17 cellular contexts compared by ENCODE assay signal in genomic region chr21:25361097-25361496, GRCh38.
DNase-seq lines count a peak whose midpoint lies in the region; ATAC-seq, FAIRE-seq and TF ChIP-seq lines count a peak whose summit lies in the region.
"Had no signal": no experiment of that assay in that cellular context is flagged by ENCODE, and none has a peak within 500 bp of the region (broad histone marks: within the 10 kb centered on the region; RNA-seq: fewer than 3 reads in every experiment).

No MANE protein-coding gene starts in this region.

- H3K9ac ChIP-seq in PC-3 (ENCODE audit: low read length), result no peak overlapping the region
- H3K9ac ChIP-seq in H1 (replicated peaks in 1 of 4; ENCODE audit: extremely low read depth in 1 of 4, low read depth in 3 of 4, low read length in 3 of 4), result no peak overlapping the region
- H3K9ac ChIP-seq: BLaER1 had no signal

- H4K20me1 ChIP-seq in PC-3 (ENCODE audit: low read length) (no peaks in the 10 kb centered on the region), H1 (replicated peaks in 1 of 2; ENCODE audit: control insufficient read depth in 1 of 2, insufficient read depth in 2 of 2, low read length in 2 of 2) (no peaks in the 10 kb centered on the region)
- H4K20me1 ChIP-seq: BLaER1 had no signal

- H2BK5ac ChIP-seq in H1 (ENCODE audit: low read depth, low read length), result no peak overlapping the region

- H3K56ac ChIP-seq in H1 (replicated peaks; ENCODE audit: insufficient read length, low read depth, low read length), result no peak overlapping the region

- intact Hi-C loops in PC-3 (cut with micrococcal nuclease), result loop anchor here (1.0 kb wide), 3 partner anchors 9 to 246 kb away; partner anchors contain the start of gene MRPL39

- peaks cover 31% of the 10 kb centered on the region for H3K4me1 Mint-ChIP-seq in activated naive CD8-positive, alpha-beta T cell treated with anti-CD3 and anti-CD28 coated beads, Interleukin-2, amount 50 U/mL, for 24 hours
- H3K4me1 Mint-ChIP-seq: CD14-positive monocyte had no signal

- H2AFZ ChIP-seq in PC-3 (ENCODE audit: low read length), result no peak overlapping the region
- H2AFZ ChIP-seq in H1 (ENCODE audit: low read length), result no peak overlapping the region

- FAIRE-seq in H1 (lab: Jason Lieb, UNC) (no peak), GM12891 (lab: Jason Lieb, UNC) (no peak)
- FAIRE-seq: G401.6, HTR-8/SVneo had no signal

- CTCF ChIA-PET in PC-3 (lab: Charles Lee) (interaction anchor here (0.5 to 2.6 kb wide), 8 partner anchors 9 to 1552 kb away, joined by 3 to 33 read pairs (median 6); no protein-coding TSS in a partner anchor), H1 (lab: Charles Lee; ENCODE audit: partially characterized antibody) (interaction anchor here (0.6 to 3.3 kb wide), 13 partner anchors 9 to 1456 kb away, joined by 3 to 32 read pairs (median 4); no protein-coding TSS in a partner anchor)

- H3K36me3 ChIP-seq in PC-3 (ENCODE audit: low read depth, low read length) (no peaks in the 10 kb centered on the region), H1 (ENCODE audit: control insufficient read depth in 2 of 4, insufficient read depth in 4 of 4, low read length in 3 of 4) (no peaks in the 10 kb centered on the region)
- H3K36me3 ChIP-seq: BLaER1 had no signal

- peak; percentile 26 for DNase-seq in NCI-H748 (lab: John Stamatoyannopoulos, UW; ENCODE audit: unreplicated experiment)
- no peak for DNase-seq in NCI-H748 treated with DMSO at 0.1 percent for 48 hours (lab: John Stamatoyannopoulos, UW)
- DNase-seq in NCI-H146 (lab: John Stamatoyannopoulos, UW), result peak; percentile 58
- peak; percentile 69 for DNase-seq in PC-3
- no peak for DNase-seq in H1 (ENCODE audit: low read depth in 1 of 2, low spot score in 2 of 2)
- DNase-seq in NCI-H187 (lab: John Stamatoyannopoulos, UW), result no peak
- no peak for DNase-seq in activated naive CD8-positive, alpha-beta T cell treated with anti-CD3 and anti-CD28 coated beads, Interleukin-2, amount 50 U/mL, for 24 hours
- no peak for DNase-seq in GM12891 (ENCODE audit: insufficient read length, low spot score)
- DNase-seq: 8988T; CD4-positive, alpha-beta memory T cell; GOT3; H9; IMR-90 had no signal

- no peaks in the 10 kb centered on the region for H3F3A ChIP-seq in PC-3 (ENCODE audit: low read length, unreplicated experiment)

- H3K23me2 ChIP-seq in H1 (ENCODE audit: low read depth, low read length), result no peaks in the 10 kb centered on the region

- no peak overlapping the region for H4K8ac ChIP-seq in H1 (ENCODE audit: extremely low read depth, insufficient read depth, low read length)

- H3K4me2 ChIP-seq in PC-3 (ENCODE audit: low read length) (no peak overlapping the region), H1 (ENCODE audit: insufficient read depth in 1 of 2, low read depth in 2 of 2, low read length in 2 of 2) (no peak overlapping the region)
- H3K4me2 ChIP-seq: BLaER1 had no signal

- H3K27me3 ChIP-seq in PC-3 (ENCODE audit: low read length), result no peaks in the 10 kb centered on the region
- no peaks in the 10 kb centered on the region for H3K27me3 ChIP-seq in H1 (replicated peaks in 1 of 4; ENCODE audit: control insufficient read depth in 3 of 4, extremely low read depth in 1 of 4, insufficient read depth in 3 of 4, low read length in 3 of 4)
- H3K27me3 ChIP-seq: BLaER1 had no signal

- no peaks in the 10 kb centered on the region for H3K9me3 ChIP-seq in PC-3 (ENCODE audit: low read length)
- no peaks in the 10 kb centered on the region for H3K9me3 ChIP-seq in H1 (ENCODE audit: insufficient read depth in 2 of 2, low read depth in 1 of 2, low read length in 1 of 2)
- H3K9me3 ChIP-seq: BLaER1 had no signal

- peaks cover 5% of the 10 kb centered on the region for H3K36me3 Mint-ChIP-seq in activated naive CD8-positive, alpha-beta T cell treated with anti-CD3 and anti-CD28 coated beads, Interleukin-2, amount 50 U/mL, for 24 hours (ENCODE audit: low read depth)
- H3K36me3 Mint-ChIP-seq: CD14-positive monocyte; CD4-positive, alpha-beta memory T cell had no signal

- H3K79me2 ChIP-seq in PC-3 (ENCODE audit: low read length) (no peaks in the 10 kb centered on the region), H1 (ENCODE audit: control insufficient read depth in 1 of 2, insufficient read depth in 2 of 2, low read length in 2 of 2) (no peaks in the 10 kb centered on the region)

- TF ChIP-seq CTCF in PC-3 (conservative IDR thresholded peaks at IDR 0.05; ENCODE audit: low read depth, low read length) (no peak; the same call in 1 of the 2 replicates), H1 (IDR thresholded peaks at IDR 0.05; ENCODE audit: control extremely low read depth in 1 of 3, insufficient read depth in 1 of 3, low read depth in 1 of 3, low read length in 3 of 3) (peak in 2 of 3 experiments; percentile 11 to 14; a peak in 1 of 4 replicates)

- H4K5ac ChIP-seq in H1 (ENCODE audit: insufficient read length, low read depth, low read length), result no peak overlapping the region

- TF ChIP-seq RAD21 in H1 (IDR thresholded peaks at IDR 0.05 in 1 of 2, conservative IDR thresholded peaks at IDR 0.05 in 1 of 2; ENCODE audit: low read depth in 2 of 2, low read length in 2 of 2), result peak; percentile 24 to 34; a peak in 2 of 4 replicates

- no peak overlapping the region for H2AK5ac ChIP-seq in H1 (ENCODE audit: low read depth, low read length)

- H3K9me3 Mint-ChIP-seq in activated naive CD8-positive, alpha-beta T cell treated with anti-CD3 and anti-CD28 coated beads, Interleukin-2, amount 50 U/mL, for 24 hours, result peaks cover 4% of the 10 kb centered on the region
- H3K9me3 Mint-ChIP-seq: CD4-positive, alpha-beta memory T cell; H9 had no signal

- 75% methylated on average over 1 of the region's 1 CpG; no CpG with 5 or more reads in 1 of the 2 experiments for WGBS in H1 (ENCODE audit: extremely low coverage in 1 of 2, insufficient coverage in 1 of 2, insufficient read length in 1 of 2, insufficient replicate concordance in 2 of 2, low coverage in 1 of 2, low lambda C conversion rate in 2 of 2, missing lambda C conversion rate in 1 of 2), 2 experiments

- no peak overlapping the region for H3K23ac ChIP-seq in H1 (ENCODE audit: insufficient read length)

- H3K27ac Mint-ChIP-seq in activated naive CD8-positive, alpha-beta T cell treated with anti-CD3 and anti-CD28 coated beads, Interleukin-2, amount 50 U/mL, for 24 hours, result no peak overlapping the region
- H3K27ac Mint-ChIP-seq: CD14-positive monocyte; CD4-positive, alpha-beta memory T cell; H9 had no signal

- H4K91ac ChIP-seq in H1 (replicated peaks; ENCODE audit: insufficient read length, low read length), result no peak overlapping the region

- no peak overlapping the region for H2BK120ac ChIP-seq in H1 (replicated peaks; ENCODE audit: low read depth, low read length)

- peak; percentile 75 for ATAC-seq in PC-3
- ATAC-seq in activated naive CD8-positive, alpha-beta T cell treated with anti-CD3 and anti-CD28 coated beads, Interleukin-2, amount 50 U/mL, for 24 hours, result no peak

- H3K4me1 ChIP-seq in PC-3 (ENCODE audit: insufficient read depth, low read length) (peaks cover 28% of the 10 kb centered on the region), H1 (replicated peaks in 1 of 4; ENCODE audit: control insufficient read depth in 3 of 4, insufficient read depth in 4 of 4, low read length in 3 of 4) (no peaks in the 10 kb centered on the region)
- H3K4me1 ChIP-seq: BLaER1 had no signal

- H3K4me3 Mint-ChIP-seq in activated naive CD8-positive, alpha-beta T cell treated with anti-CD3 and anti-CD28 coated beads, Interleukin-2, amount 50 U/mL, for 24 hours, result no peak overlapping the region
- H3K4me3 Mint-ChIP-seq: CD14-positive monocyte; CD4-positive, alpha-beta memory T cell; H9 had no signal

- H3K27ac ChIP-seq in PC-3 (ENCODE audit: low read length) (no peak overlapping the region), H1 (ENCODE audit: low read depth, low read length) (no peak overlapping the region)
- H3K27ac ChIP-seq: BLaER1 had no signal

- TF ChIP-seq EP300 in H1 (IDR thresholded peaks at IDR 0.05; ENCODE audit: borderline replicate concordance in 1 of 2, low read depth in 2 of 2, low read length in 2 of 2), result no peak

- H3K18ac ChIP-seq in H1 (ENCODE audit: extremely low read depth, low read length), result no peak overlapping the region

- H3K14ac ChIP-seq in H1 (ENCODE audit: insufficient read length), result no peak overlapping the region

- no peak overlapping the region for H3K4me3 ChIP-seq in PC-3 (ENCODE audit: low read length)
- H3K4me3 ChIP-seq in H1 (ENCODE audit: extremely low read depth in 1 of 4, insufficient read depth in 2 of 4, low read depth in 3 of 4, low read length in 4 of 4), result no peak overlapping the region
- H3K4me3 ChIP-seq: BLaER1 had no signal

- H2BK15ac ChIP-seq in H1 (ENCODE audit: low read length), result no peak overlapping the region

- H3K27me3 Mint-ChIP-seq in activated naive CD8-positive, alpha-beta T cell treated with anti-CD3 and anti-CD28 coated beads, Interleukin-2, amount 50 U/mL, for 24 hours, result peaks cover 3% of the 10 kb centered on the region

- BruUV-seq in PC-3 (replicated peaks; lab: Mats Ljungman, UMichigan), result no TSS peak

- H3K9me2 ChIP-seq in PC-3 (replicated peaks; ENCODE audit: low read length), result no peaks in the 10 kb centered on the region

- H3K79me1 ChIP-seq in H1 (ENCODE audit: low read depth, low read length), result no peaks in the 10 kb centered on the region

- no peak overlapping the region for H3K4ac ChIP-seq in H1 (replicated peaks; ENCODE audit: insufficient read length, low read depth, low read length)

- no peak overlapping the region for H2BK12ac ChIP-seq in H1 (ENCODE audit: low read depth, low read length)

- TF ChIP-seq POLR2A in H1 (IDR thresholded peaks at IDR 0.05; ENCODE audit: control extremely low read depth in 1 of 2, low read depth in 2 of 2, low read length in 2 of 2) (no peak), GM12891 (IDR thresholded peaks at IDR 0.05; ENCODE audit: low read depth, low read length) (no peak)

- POLR2A ChIA-PET in PC-3 (lab: Charles Lee; ENCODE audit: unreplicated experiment) (interaction anchor here (0.6 kb wide), 1 partner anchor 31 kb away, joined by 3 read pairs; no protein-coding TSS in a partner anchor), H1 (lab: Charles Lee; ENCODE audit: partially characterized antibody) (no interaction called here)

- no peak overlapping the region for H2BK20ac ChIP-seq in H1 (ENCODE audit: low read length)

TF ChIP-seq in H1, 55 proteins besides CTCF, POLR2A, EP300 and RAD21:
- no peak for TF ChIP-seq CHD2 (IDR thresholded peaks at IDR 0.05; ENCODE audit: low read length)
- no peak for TF ChIP-seq KDM5A (IDR thresholded peaks at IDR 0.05; ENCODE audit: low read length)

TF ChIP-seq in GM12891, 5 proteins besides CTCF, POLR2A, EP300 and RAD21:
- TF ChIP-seq POLR2AphosphoS5 (IDR thresholded peaks at IDR 0.05; ENCODE audit: low read depth, low read length) (no peak), PAX5 (IDR thresholded peaks at IDR 0.05; ENCODE audit: insufficient read depth, low read length, severe bottlenecking) (no peak), TAF1 (IDR thresholded peaks at IDR 0.05; ENCODE audit: low read depth, low read length) (no peak), POU2F2 (IDR thresholded peaks at IDR 0.05; ENCODE audit: low read depth, low read length) (no peak), SPI1 (IDR thresholded peaks at IDR 0.05; ENCODE audit: low read depth, low read length) (no peak)

Comparison
In these comparisons a context has a peak if more than half of its experiments do, and no peak if none do; other contexts are left out.
1. DNase-seq: peak in NCI-H748 (single experiment), NCI-H146 (single experiment) and PC-3 (single experiment); none in NCI-H748 treated with DMSO at 0.1 percent for 48 hours (single experiment), H1 (0 of 2), NCI-H187 (0 of 2), activated naive CD8-positive, alpha-beta T cell treated with anti-CD3 and anti-CD28 coated beads, Interleukin-2, amount 50 U/mL, for 24 hours (single experiment) and GM12891 (single experiment).